In genomic region chr2:178193823-178194599, GRCh38 we compare ENCODE assay signal across 8 cellular contexts. TPM values are rescaled to one million over a fixed set of nuclear protein-coding genes. Genes with fewer than 3 reads are reported as not detected.
DNase-seq lines count a peak whose midpoint lies in the region; ATAC-seq and TF ChIP-seq lines count a peak whose summit lies in the region.

OSBPL6 (plus strand) TSS chr2:178194512; CDS start chr2:178306185, 111,673 bp downstream.

- H3K9me3 Mint-ChIP-seq in WTC11 = no peaks in the 10 kb centered on the region
- no peaks in the 10 kb centered on the region for H3K9me3 Mint-ChIP-seq in chondrocyte (ENCODE audit: low read depth)

- no peaks in the 10 kb centered on the region for H3K36me3 Mint-ChIP-seq in WTC11
- no peaks in the 10 kb centered on the region for H3K36me3 Mint-ChIP-seq in chondrocyte (ENCODE audit: low read depth)

- ATAC-seq in GM18508 (IDR thresholded peaks at IDR 0.05; ENCODE audit: insufficient read depth, unreplicated experiment) (peak; percentile 48), HG02981 (IDR thresholded peaks at IDR 0.05; ENCODE audit: unreplicated experiment) (peak; percentile 92), WTC11 (peak; percentile 81)

- POLR2A ChIA-PET in WTC11 (lab: Charles Lee) = no interaction called here

- H3K27me3 Mint-ChIP-seq in WTC11 (ENCODE audit: low read depth) (peaks cover 52% of the 10 kb centered on the region), chondrocyte (ENCODE audit: low read depth) (no peaks in the 10 kb centered on the region)

- H3K4me1 Mint-ChIP-seq in WTC11 (peaks cover 25% of the 10 kb centered on the region), chondrocyte (ENCODE audit: low read depth) (peaks cover 19% of the 10 kb centered on the region)

- CTCF ChIA-PET in WTC11 (lab: Charles Lee) = interaction anchor here (1.0 to 1.3 kb wide), 3 partner anchors 11 to 82 kb away, joined by 3 to 6 read pairs (median 5); partner anchors contain the start of gene RBM45

- peak within 1 kb of the TSS; percentile 78 for H3K27ac ChIP-seq in 22Rv1

- TF ChIP-seq CTCF in 22Rv1 (IDR thresholded peaks at IDR 0.05) = no peak; the same call in 1 of the 2 replicates
- TF ChIP-seq CTCF in WTC11 (IDR thresholded peaks at IDR 0.05) = no peak
- TF ChIP-seq CTCF in chondrocyte (IDR thresholded peaks at IDR 0.05) = peak; percentile 49

- H3K27ac Mint-ChIP-seq in WTC11 (no peak within 1 kb of the TSS), chondrocyte (ENCODE audit: unreplicated experiment) (peak within 1 kb of the TSS; percentile 92)

- peak; percentile 36 for DNase-seq in NCI-H2107 treated with DMSO at 0.1 percent for 48 hours (lab: John Stamatoyannopoulos, UW; ENCODE audit: unreplicated experiment)
- DNase-seq in WTC11 (ENCODE audit: low spot score) = peak; percentile 72
- DNase-seq in chondrocyte (ENCODE audit: low spot score) = peak; percentile 93
- DNase-seq in kidney tubule cell (ENCODE audit: low spot score) = peak; percentile 87
- DNase-seq in stimulated activated CD4-positive, alpha-beta T cell treated with anti-CD3 and anti-CD28 coated beads, Interleukin-15, amount 100 ng/mL, for 1 hour (ENCODE audit: low read depth in 1 of 2, low spot score in 1 of 2) = peak; percentile 5 to 48

- H3K4me3 Mint-ChIP-seq in WTC11 (peak within 1 kb of the TSS; percentile 80), chondrocyte (ENCODE audit: unreplicated experiment) (peak within 1 kb of the TSS; percentile 82)

TF ChIP-seq in WTC11, 78 proteins besides CTCF, POLR2A, EP300 and RAD21:
- TF ChIP-seq ETV6 (CRISPR knock-in tag; IDR thresholded peaks at IDR 0.05) (peak; percentile 30; the same call in 1 of the 2 replicates), ATF3 (CRISPR knock-in tag; conservative IDR thresholded peaks at IDR 0.05) (no peak), FOXP1 (CRISPR knock-in tag; IDR thresholded peaks at IDR 0.05; ENCODE audit: borderline replicate concordance) (0 out of 2 replicates have a peak, but pooled peaks have one; percentile 29), ERG (CRISPR knock-in tag; IDR thresholded peaks at IDR 0.05) (no peak), MYBL2 (CRISPR knock-in tag; IDR thresholded peaks at IDR 0.05) (0 out of 2 replicates have a peak, but pooled peaks have one; percentile 55), TEAD1 (CRISPR knock-in tag; IDR thresholded peaks at IDR 0.05) (peak; percentile 9; the same call in 1 of the 2 replicates), CREM (CRISPR knock-in tag; IDR thresholded peaks at IDR 0.05) (0 out of 2 replicates have a peak, but pooled peaks have one; percentile 8), SMAD3 (CRISPR knock-in tag; IDR thresholded peaks at IDR 0.05; ENCODE audit: borderline replicate concordance) (no peak), SP1 (CRISPR knock-in tag; conservative IDR thresholded peaks at IDR 0.05) (0 out of 2 replicates have a peak, but pooled peaks have one; percentile 66), E2F5 (CRISPR knock-in tag; IDR thresholded peaks at IDR 0.05) (peak; percentile 21; the same call in 1 of the 2 replicates), MLX (CRISPR knock-in tag; IDR thresholded peaks at IDR 0.05) (0 out of 2 replicates have a peak, but pooled peaks have one; percentile 26), ZNF423 (CRISPR knock-in tag; IDR thresholded peaks at IDR 0.05) (peak; percentile 57), FOXP4 (CRISPR knock-in tag; IDR thresholded peaks at IDR 0.05) (peak; percentile 60; the same call in 1 of the 2 replicates)

RNA-seq across cellular contexts. Expression of gene OSBPL6, which starts in this region (rescaled TPM):
- total RNA-seq in WTC11 (2021) (7.4 to 9.2 TPM (median 8.3 TPM) in 3 replicates), chondrocyte (6.5 to 10.5 TPM (median 10.3 TPM) in 3 replicates)

Comparison
In these comparisons a context has a peak if more than half of its experiments do, and no peak if none do; other contexts are left out.
1. Peak in every context shown above with its lines: DNase-seq, ATAC-seq and H3K27ac ChIP-seq.
2. DNase-seq: peak in every context shown above with its lines; median percentile 93 in chondrocyte; 87 in kidney tubule cell; 72 in WTC11; 36 in NCI-H2107 treated with DMSO at 0.1 percent for 48 hours; 26 in stimulated activated CD4-positive, alpha-beta T cell treated with anti-CD3 and anti-CD28 coated beads, Interleukin-15, amount 100 ng/mL, for 1 hour.